In the genomic region with DNA sequence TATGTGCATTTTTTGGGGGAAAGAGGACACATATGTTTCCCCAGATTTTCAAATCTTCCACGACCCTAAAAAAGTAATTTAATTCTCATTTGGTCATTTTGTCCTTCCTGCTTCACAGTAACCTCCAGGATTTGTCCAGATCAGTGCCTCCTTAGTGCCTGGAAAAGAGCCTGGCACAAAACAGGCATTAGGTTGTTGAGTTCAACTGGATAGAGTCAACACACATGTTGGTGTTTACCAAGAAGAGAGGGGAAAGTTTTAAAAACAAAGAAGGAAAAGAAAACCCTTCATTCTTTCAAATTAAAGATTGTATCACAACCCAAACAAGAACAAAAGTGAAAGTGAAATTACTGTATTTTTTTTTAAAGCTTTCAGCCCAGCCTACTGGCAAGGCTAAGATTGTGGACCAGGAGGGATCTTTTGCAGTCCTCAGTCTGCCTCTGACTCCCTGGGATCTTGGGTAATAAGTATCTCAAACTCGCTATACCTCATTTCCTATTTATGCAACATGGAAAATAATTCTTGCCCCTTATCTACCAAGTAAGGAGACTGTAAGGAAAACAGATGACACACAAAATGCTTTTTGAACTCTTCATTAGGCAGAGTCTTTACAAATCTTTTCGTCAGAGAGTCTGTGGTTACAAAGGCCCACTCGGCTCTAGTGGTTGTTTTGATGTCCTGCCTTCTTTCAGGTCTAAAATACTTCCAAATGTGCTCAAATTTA, we compare ENCODE assay signal across 8 cellular contexts. TPM values are rescaled to one million over a fixed set of nuclear protein-coding genes. Genes with fewer than 3 reads are reported as not detected.
DNase-seq lines count a peak whose midpoint lies in the region; ATAC-seq and TF ChIP-seq lines count a peak whose summit lies in the region.

No MANE protein-coding gene starts in this region.

- H3K4me3 ChIP-seq in HFF-Myc (replicated peaks; ENCODE audit: low read depth, low read length), result no peak overlapping the region

- ATAC-seq in stimulated activated naive CD8-positive, alpha-beta T cell treated with anti-CD3 and anti-CD28 coated beads, Interleukin-15, Interleukin-2, amounts not matched to agents 100 U/mL and 50 U/mL, for 24 hours, result peak; percentile 58
- no peak for ATAC-seq in GM21737 (IDR thresholded peaks at IDR 0.05; ENCODE audit: unreplicated experiment)

- no peak for TF ChIP-seq POLR2A in erythroblast (IDR thresholded peaks at IDR 0.05; ENCODE audit: low read length)

- DNase-seq in HFF-Myc (ENCODE audit: extremely low read depth, low read depth), result peak; percentile 54
- DNase-seq in RPMI7951 (ENCODE audit: low read depth), result peak; percentile 80
- DNase-seq in erythroblast (lab: John Stamatoyannopoulos, UW), result peak; percentile 20 to 25
- DNase-seq in stimulated activated naive CD8-positive, alpha-beta T cell treated with anti-CD3 and anti-CD28 coated beads, Interleukin-15, Interleukin-2, amounts not matched to agents 100 U/mL and 50 U/mL, for 24 hours, result no peak
- DNase-seq in amygdala (lab: John Stamatoyannopoulos, UW), result no peak
- no peak for DNase-seq in NCI-H748 (lab: John Stamatoyannopoulos, UW; ENCODE audit: unreplicated experiment)

- TF ChIP-seq CTCF in GM12872 (IDR thresholded peaks at IDR 0.05; ENCODE audit: insufficient read depth, low read depth, low read length), result peak; percentile 19; the same call in 1 of the 3 replicates
- TF ChIP-seq CTCF in HFF-Myc (IDR thresholded peaks at IDR 0.05; ENCODE audit: low read depth, low read length, missing control alignments), result no peak

RNA-seq across cellular contexts. Expression of gene ZNF281, which starts 57.8 kb away (rescaled TPM):
- 11.0 and 15.7 TPM in 2 replicates for total RNA-seq in RPMI7951 (2014; rRNA removed; shearing (Covaris generic))

Comparison
In these comparisons a context has a peak if more than half of its experiments do, and no peak if none do; other contexts are left out.
1. DNase-seq: peak in HFF-Myc (single experiment), RPMI7951 (single experiment) and erythroblast (2 of 2); none in stimulated activated naive CD8-positive, alpha-beta T cell treated with anti-CD3 and anti-CD28 coated beads, Interleukin-15, Interleukin-2, amounts not matched to agents 100 U/mL and 50 U/mL, for 24 hours (single experiment), amygdala (0 of 56) and NCI-H748 (single experiment).